25 cellular contexts compared by ENCODE assay signal in genomic region chr4:147129687-147130086, GRCh38.
"Had no signal": no experiment of that assay in that cellular context is flagged by ENCODE, and none has a peak within 500 bp of the region (broad histone marks: within the 10 kb centered on the region; RNA-seq: fewer than 3 reads in every experiment).

No MANE protein-coding gene starts in this region.

- H3K27me3 ChIP-seq: gastroesophageal sphincter, heart left ventricle, hepatocyte, left lung, neural progenitor cell, sigmoid colon, transverse colon, upper lobe of right lung had no signal

- H3K27ac ChIP-seq: gastroesophageal sphincter, hepatocyte, left lung, neural progenitor cell, psoas muscle, sigmoid colon, thoracic aorta, transverse colon, upper lobe of right lung had no signal

- H3K9me3 ChIP-seq: gastroesophageal sphincter, heart left ventricle, mucosa of descending colon, ovary, psoas muscle, sigmoid colon, thoracic aorta, transverse colon, upper lobe of right lung had no signal

- H3K4me3 ChIP-seq: gastroesophageal sphincter, heart left ventricle, hepatocyte, left lung, mucosa of descending colon, neural progenitor cell, ovary, psoas muscle, sigmoid colon, transverse colon, upper lobe of right lung had no signal

- H2AFZ ChIP-seq: hepatocyte, neural progenitor cell had no signal

- DNase-seq: cortex of kidney; effector memory CD8-positive, alpha-beta T cell; erythroblast; foreskin fibroblast; heart left ventricle; kidney; left cardiac atrium; left lung; mesenchymal stem cell; mucosa of descending colon; naive B cell; ovary; posterior cingulate gyrus; psoas muscle; right cardiac atrium; sigmoid colon; stimulated activated CD4-positive, alpha-beta T cell treated with anti-CD3 and anti-CD28 coated beads, Interleukin-4, amount 100 ng/mL, for 4 hours; stimulated activated naive B cell treated with anti-CD40 and anti-IgM and Interleukin-4, amounts not matched to agents 10 μg/mL and 1 μg/mL and 100 μg/mL, for 72 hours; transverse colon; upper lobe of right lung had no signal

- H3K9ac ChIP-seq: neural progenitor cell had no signal

- H3K4me1 ChIP-seq: gastroesophageal sphincter, heart left ventricle, left lung, neural progenitor cell, psoas muscle, sigmoid colon, transverse colon, upper lobe of right lung had no signal

- H3K79me2 ChIP-seq: hepatocyte had no signal

- H3K4me2 ChIP-seq: hepatocyte, neural progenitor cell had no signal

- H3K36me3 ChIP-seq: gastroesophageal sphincter, heart left ventricle, left lung, neural progenitor cell, ovary, sigmoid colon, thoracic aorta, transverse colon, upper lobe of right lung had no signal

- ATAC-seq: effector memory CD8-positive, alpha-beta T cell; gastroesophageal sphincter; heart left ventricle; left cardiac atrium; left lung; mucosa of descending colon; natural killer cell treated with Interleukin-12 subunit alpha and Interleukin-12 subunit beta and Interleukin-15 and Interleukin-18, amount 100 ng/mL, for 72 hours; psoas muscle; right cardiac atrium; stimulated activated naive B cell treated with anti-CD40 and anti-IgM and Interleukin-4, amounts not matched to agents 10 μg/mL and 1 μg/mL and 100 μg/mL, for 72 hours; upper lobe of right lung had no signal
